In genomic region chr13:76983676-76984075, GRCh38 we compare ENCODE assay signal across 9 cellular contexts. TPM values are rescaled to one million over a fixed set of nuclear protein-coding genes. Genes with fewer than 3 reads are reported as not detected.
"Had no signal": no experiment of that assay in that cellular context is flagged by ENCODE, and none has a peak within 500 bp of the region (broad histone marks: within the 10 kb centered on the region; RNA-seq: fewer than 3 reads in every experiment).

No MANE protein-coding gene starts in this region.

- H3K4me3 ChIP-seq: GM12878 had no signal

- FAIRE-seq: G401.6, GM12878, GM12891, GM12892, GM18507, GM19239 had no signal

- ATAC-seq: GM12878 had no signal

- DNase-seq: GDM1, GF-D8 had no signal

RNA-seq across cellular contexts. Expression of gene ACOD1, which starts 35.4 kb away (rescaled TPM):
- total RNA-seq: G401, GM12878 had no signal
- polyA plus RNA-seq: GM12878 had no signal
